Comparison of ENCODE assay signal across 1 cellular context in genomic region chr13:32264407-32264806, GRCh38.
TF ChIP-seq lines count a peak whose summit lies in the region.

No MANE protein-coding gene starts in this region.

TF ChIP-seq in WTC11, 78 proteins besides CTCF, POLR2A, EP300 and RAD21 (continued from another document):
- TF ChIP-seq HMGXB4 (CRISPR knock-in tag; IDR thresholded peaks at IDR 0.05) (no peak), ZNF263 (CRISPR knock-in tag; IDR thresholded peaks at IDR 0.05; ENCODE audit: low read depth) (no peak), SMAD3 (CRISPR knock-in tag; IDR thresholded peaks at IDR 0.05; ENCODE audit: borderline replicate concordance) (no peak), ETV6 (CRISPR knock-in tag; IDR thresholded peaks at IDR 0.05) (no peak), NR1H2 (CRISPR knock-in tag; IDR thresholded peaks at IDR 0.05) (no peak), SP1 (CRISPR knock-in tag; conservative IDR thresholded peaks at IDR 0.05) (no peak), JUN (CRISPR knock-in tag; IDR thresholded peaks at IDR 0.05) (no peak), RORB (CRISPR knock-in tag; IDR thresholded peaks at IDR 0.05) (no peak), KAT7 (CRISPR knock-in tag; IDR thresholded peaks at IDR 0.05; ENCODE audit: borderline replicate concordance) (no peak), GABPB1 (CRISPR knock-in tag; IDR thresholded peaks at IDR 0.05) (no peak)
- TF ChIP-seq, protein P1, sequence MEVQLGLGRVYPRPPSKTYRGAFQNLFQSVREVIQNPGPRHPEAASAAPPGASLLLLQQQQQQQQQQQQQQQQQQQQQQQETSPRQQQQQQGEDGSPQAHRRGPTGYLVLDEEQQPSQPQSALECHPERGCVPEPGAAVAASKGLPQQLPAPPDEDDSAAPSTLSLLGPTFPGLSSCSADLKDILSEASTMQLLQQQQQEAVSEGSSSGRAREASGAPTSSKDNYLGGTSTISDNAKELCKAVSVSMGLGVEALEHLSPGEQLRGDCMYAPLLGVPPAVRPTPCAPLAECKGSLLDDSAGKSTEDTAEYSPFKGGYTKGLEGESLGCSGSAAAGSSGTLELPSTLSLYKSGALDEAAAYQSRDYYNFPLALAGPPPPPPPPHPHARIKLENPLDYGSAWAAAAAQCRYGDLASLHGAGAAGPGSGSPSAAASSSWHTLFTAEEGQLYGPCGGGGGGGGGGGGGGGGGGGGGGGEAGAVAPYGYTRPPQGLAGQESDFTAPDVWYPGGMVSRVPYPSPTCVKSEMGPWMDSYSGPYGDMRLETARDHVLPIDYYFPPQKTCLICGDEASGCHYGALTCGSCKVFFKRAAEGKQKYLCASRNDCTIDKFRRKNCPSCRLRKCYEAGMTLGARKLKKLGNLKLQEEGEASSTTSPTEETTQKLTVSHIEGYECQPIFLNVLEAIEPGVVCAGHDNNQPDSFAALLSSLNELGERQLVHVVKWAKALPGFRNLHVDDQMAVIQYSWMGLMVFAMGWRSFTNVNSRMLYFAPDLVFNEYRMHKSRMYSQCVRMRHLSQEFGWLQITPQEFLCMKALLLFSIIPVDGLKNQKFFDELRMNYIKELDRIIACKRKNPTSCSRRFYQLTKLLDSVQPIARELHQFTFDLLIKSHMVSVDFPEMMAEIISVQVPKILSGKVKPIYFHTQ (CRISPR knock-in tag; IDR thresholded peaks at IDR 0.05): no peak
- TF ChIP-seq, protein P2, sequence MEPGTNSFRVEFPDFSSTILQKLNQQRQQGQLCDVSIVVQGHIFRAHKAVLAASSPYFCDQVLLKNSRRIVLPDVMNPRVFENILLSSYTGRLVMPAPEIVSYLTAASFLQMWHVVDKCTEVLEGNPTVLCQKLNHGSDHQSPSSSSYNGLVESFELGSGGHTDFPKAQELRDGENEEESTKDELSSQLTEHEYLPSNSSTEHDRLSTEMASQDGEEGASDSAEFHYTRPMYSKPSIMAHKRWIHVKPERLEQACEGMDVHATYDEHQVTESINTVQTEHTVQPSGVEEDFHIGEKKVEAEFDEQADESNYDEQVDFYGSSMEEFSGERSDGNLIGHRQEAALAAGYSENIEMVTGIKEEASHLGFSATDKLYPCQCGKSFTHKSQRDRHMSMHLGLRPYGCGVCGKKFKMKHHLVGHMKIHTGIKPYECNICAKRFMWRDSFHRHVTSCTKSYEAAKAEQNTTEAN (CRISPR knock-in tag; IDR thresholded peaks at IDR 0.05): no peak
- TF ChIP-seq, protein P3, sequence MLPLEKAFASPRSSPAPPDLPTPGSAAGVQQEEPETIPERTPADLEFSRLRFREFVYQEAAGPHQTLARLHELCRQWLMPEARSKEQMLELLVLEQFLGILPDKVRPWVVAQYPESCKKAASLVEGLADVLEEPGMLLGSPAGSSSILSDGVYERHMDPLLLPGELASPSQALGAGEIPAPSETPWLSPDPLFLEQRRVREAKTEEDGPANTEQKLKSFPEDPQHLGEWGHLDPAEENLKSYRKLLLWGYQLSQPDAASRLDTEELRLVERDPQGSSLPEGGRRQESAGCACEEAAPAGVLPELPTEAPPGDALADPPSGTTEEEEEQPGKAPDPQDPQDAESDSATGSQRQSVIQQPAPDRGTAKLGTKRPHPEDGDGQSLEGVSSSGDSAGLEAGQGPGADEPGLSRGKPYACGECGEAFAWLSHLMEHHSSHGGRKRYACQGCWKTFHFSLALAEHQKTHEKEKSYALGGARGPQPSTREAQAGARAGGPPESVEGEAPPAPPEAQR (CRISPR knock-in tag; IDR thresholded peaks at IDR 0.05): no peak
